ENCODE assay signal across 1 cellular context in genomic region chr16:72112906-72113615, GRCh38.
TF ChIP-seq lines count a peak whose summit lies in the region.

No MANE protein-coding gene starts in this region.

TF ChIP-seq in SK-N-SH treated with all-trans-retinoic acid at 6 μM for 48 hours, 23 proteins besides CTCF, POLR2A, EP300 and RAD21 (continued from another document):
- TF ChIP-seq POU6F1 (CRISPR knock-in tag; IDR thresholded peaks at IDR 0.05; ENCODE audit: borderline replicate concordance, low read depth) (no peak), SNAI2 (CRISPR knock-in tag; IDR thresholded peaks at IDR 0.05) (no peak), ESRRG (CRISPR knock-in tag; IDR thresholded peaks at IDR 0.05) (no peak), CREB5 (CRISPR knock-in tag; IDR thresholded peaks at IDR 0.05; ENCODE audit: low read depth) (no peak), ZFP30 (CRISPR knock-in tag; IDR thresholded peaks at IDR 0.05) (no peak)
